ENCODE assay signal across 12 cellular contexts in genomic region chr10:44879531-44879899, GRCh38. TPM values are rescaled to one million over a fixed set of nuclear protein-coding genes. Genes with fewer than 3 reads are reported as not detected.
DNase-seq lines count a peak whose midpoint lies in the region; ATAC-seq, FAIRE-seq and TF ChIP-seq lines count a peak whose summit lies in the region.
"Had no signal": no experiment of that assay in that cellular context is flagged by ENCODE, and none has a peak within 500 bp of the region (broad histone marks: within the 10 kb centered on the region; RNA-seq: fewer than 3 reads in every experiment).

No MANE protein-coding gene starts in this region.

- WGBS in stomach, 5 donors, result 36 to 58% (median 48%) methylated on average over 14 of the region's 14 CpGs
- WGBS in thyroid gland, 2 donors, result 68 to 75% methylated on average over 14 of the region's 14 CpGs

- peak overlapping the region; percentile 26; the same call in 1 of the 2 replicates for H3K4me2 ChIP-seq in MM.1S (ENCODE audit: low read depth, low read length)

- TF ChIP-seq POLR2A in stomach (IDR thresholded peaks at IDR 0.05), result no peak
- no peak for TF ChIP-seq POLR2A in thyroid gland (IDR thresholded peaks at IDR 0.05)

- peaks cover 9% of the 10 kb centered on the region; the same call in 1 of the 2 replicates for H3F3A ChIP-seq in MM.1S (ENCODE audit: insufficient read depth, low read length)

- H3K9me3 Mint-ChIP-seq in chondrocyte (ENCODE audit: low read depth) (no peaks in the 10 kb centered on the region), memory B cell (no peaks in the 10 kb centered on the region)

- H4K20me1 ChIP-seq in MM.1S (ENCODE audit: insufficient read depth, low read length), result no peaks in the 10 kb centered on the region

- intact Hi-C loops in stomach (cut with DNase I; ENCODE audit: low total_unique reads) (no loop called here), thyroid gland (cut with DNase I) (no loop called here)

- H3K9me3 ChIP-seq in MM.1S (replicated peaks; ENCODE audit: insufficient read depth, low read length) (no peaks in the 10 kb centered on the region), stomach (no peaks in the 10 kb centered on the region), thyroid gland (no peaks in the 10 kb centered on the region)

- H3K9ac ChIP-seq in MM.1S (ENCODE audit: low read length), result no peak overlapping the region

- DNase-seq in MM.1S (no peak), chondrocyte (ENCODE audit: low spot score) (no peak), memory B cell (ENCODE audit: low spot score in 2 of 2) (no peak), stomach (no peak), DMS114 treated with DMSO at 0.1 percent for 48 hours (lab: John Stamatoyannopoulos, UW; ENCODE audit: unreplicated experiment) (no peak), NCI-H2081 (lab: John Stamatoyannopoulos, UW) (no peak), thyroid gland (no peak), D721Med (ENCODE audit: insufficient read length, low spot score) (no peak)
- DNase-seq: effector CD8-positive, alpha-beta T cell; NCI-H2029 had no signal

- no peaks in the 10 kb centered on the region for H3K79me2 ChIP-seq in MM.1S (ENCODE audit: low read length)

- no peak for FAIRE-seq in D721Med (lab: Jason Lieb, UNC)

- H3K36me3 ChIP-seq in MM.1S (replicated peaks; ENCODE audit: insufficient read depth, low read length), result no peaks in the 10 kb centered on the region
- H3K36me3 ChIP-seq in stomach, result no peaks in the 10 kb centered on the region
- no peaks in the 10 kb centered on the region for H3K36me3 ChIP-seq in thyroid gland

- H3K4me3 Mint-ChIP-seq in chondrocyte (ENCODE audit: unreplicated experiment), result peak overlapping the region; percentile 88
- peak overlapping the region; percentile 89 for H3K4me3 Mint-ChIP-seq in memory B cell

- no peak for TF ChIP-seq EP300 in stomach (IDR thresholded peaks at IDR 0.05)

- H3K27me3 Mint-ChIP-seq in chondrocyte (ENCODE audit: low read depth) (no peaks in the 10 kb centered on the region), memory B cell (peaks cover 23% of the 10 kb centered on the region)

- no peak overlapping the region for H2AFZ ChIP-seq in MM.1S (ENCODE audit: low read length)

- H3K4me1 ChIP-seq in MM.1S (ENCODE audit: low read length) (peaks cover 21% of the 10 kb centered on the region), stomach (peaks cover 10 to 22% (median 18%) of the 10 kb centered on the region in 4 donors), thyroid gland (peaks cover 20 to 32% of the 10 kb centered on the region in 2 donors)

- no peak for ATAC-seq in memory B cell (ENCODE audit: low read depth)

- H3K36me3 Mint-ChIP-seq in chondrocyte (ENCODE audit: low read depth) (no peaks in the 10 kb centered on the region), memory B cell (no peaks in the 10 kb centered on the region)

- H3K4me1 Mint-ChIP-seq in chondrocyte (ENCODE audit: low read depth), result peaks cover 28% of the 10 kb centered on the region
- H3K4me1 Mint-ChIP-seq in memory B cell, result peaks cover 3% of the 10 kb centered on the region

- no peak for TF ChIP-seq CTCF in MM.1S (IDR thresholded peaks at IDR 0.05; ENCODE audit: low read length)
- TF ChIP-seq CTCF in chondrocyte (IDR thresholded peaks at IDR 0.05), result no peak
- TF ChIP-seq CTCF in stomach (IDR thresholded peaks at IDR 0.05), result no peak
- no peak for TF ChIP-seq CTCF in thyroid gland (IDR thresholded peaks at IDR 0.05)
- no peak for TF ChIP-seq CTCF in D721Med (IDR thresholded peaks at IDR 0.05; ENCODE audit: insufficient read depth, missing control alignments)

- no peak overlapping the region for H3K4me3 ChIP-seq in MM.1S (ENCODE audit: low read length)
- peak overlapping the region; percentile 35 to 53 (median 38) for H3K4me3 ChIP-seq in stomach
- H3K4me3 ChIP-seq in thyroid gland (replicated peaks in 1 of 3), result no peak overlapping the region

- no peaks in the 10 kb centered on the region for H3K9me2 ChIP-seq in MM.1S (replicated peaks; ENCODE audit: insufficient read depth, low read length)

- H3K27ac ChIP-seq in MM.1S (ENCODE audit: low read length) (no peak overlapping the region), stomach (peak overlapping the region in 3 of 5 donors; percentile 53 to 78 (median 61)), thyroid gland (no peak overlapping the region)

- H3K27me3 ChIP-seq in MM.1S (replicated peaks; ENCODE audit: insufficient read depth, low read length) (no peaks in the 10 kb centered on the region), stomach (peaks cover 0 to 6% (median 0%) of the 10 kb centered on the region in 3 donors), thyroid gland (no peaks in the 10 kb centered on the region)

- H3K27ac Mint-ChIP-seq in chondrocyte (ENCODE audit: unreplicated experiment), result no peak overlapping the region
- no peak overlapping the region for H3K27ac Mint-ChIP-seq in memory B cell

RNA-seq across cellular contexts. Expression of gene TMEM72, which starts 31.6 kb away (rescaled TPM):
- total RNA-seq in chondrocyte, result not detected in 3 replicates
- total RNA-seq in stomach, result 10 to 100 TPM in 1 of 5 donors, 1 to 10 TPM in 1, not detected in 3; 1.3 to 30.4 TPM
- under 1 TPM in 1 of 3 donors, not detected in 2; 0.13 TPM for polyA plus RNA-seq in stomach
- not detected for total RNA-seq in thyroid gland
- total RNA-seq: posterior vena cava, subcutaneous adipose tissue had no signal

Comparison
In these comparisons a context has a peak if more than half of its experiments do, and no peak if none do; other contexts are left out.
1. H3K27ac ChIP-seq: peak in stomach (3 of 5); none in MM.1S (single experiment) and thyroid gland (0 of 3).
2. H3K4me3 ChIP-seq: peak in stomach (4 of 4); none in MM.1S (single experiment) and thyroid gland (0 of 3).